13 cellular contexts compared by ENCODE assay signal in genomic region chr5:101424530-101425175, GRCh38.
DNase-seq lines count a peak whose midpoint lies in the region; ATAC-seq and TF ChIP-seq lines count a peak whose summit lies in the region.
"Had no signal": no experiment of that assay in that cellular context is flagged by ENCODE, and none has a peak within 500 bp of the region (broad histone marks: within the 10 kb centered on the region; RNA-seq: fewer than 3 reads in every experiment).

No MANE protein-coding gene starts in this region.

- CTCF ChIA-PET in Panc1 (lab: Charles Lee): no interaction called here
- CTCF ChIA-PET in activated CD4-positive, alpha-beta memory T cell treated with anti-CD3 and anti-CD28 coated beads, Interleukin-2, amount 10 ng/mL, durations not matched to agents 7 days and 5 days (lab: Charles Lee): no interaction called here

- H3K27ac Mint-ChIP-seq in activated CD4-positive, alpha-beta memory T cell treated with anti-CD3 and anti-CD28 coated beads, Interleukin-2, amount 10 ng/mL, durations not matched to agents 7 days and 5 days: no peak overlapping the region
- H3K27ac Mint-ChIP-seq: activated naive CD4-positive, alpha-beta T cell treated with anti-CD3 and anti-CD28 coated beads for 36 hours; naive thymus-derived CD4-positive, alpha-beta T cell had no signal

- no peaks in the 10 kb centered on the region for H3K27me3 ChIP-seq in Panc1 (ENCODE audit: control insufficient read depth, insufficient read depth, low read length)
- no peaks in the 10 kb centered on the region for H3K27me3 ChIP-seq in subcutaneous abdominal adipose tissue (ENCODE audit: control insufficient read depth in 5 of 5, insufficient read depth in 4 of 5, low read length in 5 of 5)

- intact Hi-C loops in Panc1 (cut with micrococcal nuclease; ENCODE audit: unreplicated experiment): no loop called here

- H3K36me3 ChIP-seq in Panc1 (ENCODE audit: control insufficient read depth, insufficient read depth, low read length) (no peaks in the 10 kb centered on the region), subcutaneous abdominal adipose tissue (ENCODE audit: control insufficient read depth in 5 of 5, insufficient read depth in 5 of 5, low read length in 5 of 5) (no peaks in the 10 kb centered on the region)

- no peaks in the 10 kb centered on the region for H3K9me3 Mint-ChIP-seq in activated CD4-positive, alpha-beta memory T cell treated with anti-CD3 and anti-CD28 coated beads, Interleukin-2, amount 10 ng/mL, durations not matched to agents 7 days and 5 days
- H3K9me3 Mint-ChIP-seq: activated naive CD4-positive, alpha-beta T cell treated with anti-CD3 and anti-CD28 coated beads for 36 hours had no signal

- POLR2A ChIA-PET in Panc1 (lab: Charles Lee): interaction anchor here (0.7 kb wide), 1 partner anchor 555 kb away, joined by 4 read pairs; no protein-coding TSS in a partner anchor
- POLR2A ChIA-PET in activated CD4-positive, alpha-beta memory T cell treated with anti-CD3 and anti-CD28 coated beads, Interleukin-2, amount 10 ng/mL, durations not matched to agents 7 days and 5 days (lab: Charles Lee): no interaction called here

- no peaks in the 10 kb centered on the region for H3K4me1 Mint-ChIP-seq in activated CD4-positive, alpha-beta memory T cell treated with anti-CD3 and anti-CD28 coated beads, Interleukin-2, amount 10 ng/mL, durations not matched to agents 7 days and 5 days
- H3K4me1 Mint-ChIP-seq: naive thymus-derived CD4-positive, alpha-beta T cell had no signal

- BruUV-seq in Panc1 (replicated peaks; lab: Mats Ljungman, UMichigan): no TSS peak

- H3K4me3 Mint-ChIP-seq in activated CD4-positive, alpha-beta memory T cell treated with anti-CD3 and anti-CD28 coated beads, Interleukin-2, amount 10 ng/mL, durations not matched to agents 7 days and 5 days: no peak overlapping the region
- H3K4me3 Mint-ChIP-seq: activated naive CD4-positive, alpha-beta T cell treated with anti-CD3 and anti-CD28 coated beads for 36 hours; naive thymus-derived CD4-positive, alpha-beta T cell had no signal

- ATAC-seq in Panc1: no peak
- ATAC-seq: naive thymus-derived CD4-positive, alpha-beta T cell had no signal

- H3K9ac ChIP-seq in subcutaneous abdominal adipose tissue (ENCODE audit: low read length in 5 of 5): no peak overlapping the region

- H3K9me3 ChIP-seq in Panc1 (ENCODE audit: control insufficient read depth, insufficient read depth, low read depth, low read length) (no peaks in the 10 kb centered on the region), subcutaneous abdominal adipose tissue (ENCODE audit: control insufficient read depth in 5 of 5, low read length in 5 of 5) (no peaks in the 10 kb centered on the region)

- H3K4me1 ChIP-seq in Panc1 (ENCODE audit: control insufficient read depth, insufficient read depth, low read length) (no peaks in the 10 kb centered on the region), subcutaneous abdominal adipose tissue (ENCODE audit: control insufficient read depth in 5 of 5, insufficient read depth in 5 of 5, low read length in 5 of 5) (peaks cover 0 to 11% (median 4%) of the 10 kb centered on the region in 5 donors)

- H3K27me3 Mint-ChIP-seq in activated CD4-positive, alpha-beta memory T cell treated with anti-CD3 and anti-CD28 coated beads, Interleukin-2, amount 10 ng/mL, durations not matched to agents 7 days and 5 days: no peaks in the 10 kb centered on the region
- H3K27me3 Mint-ChIP-seq: naive thymus-derived CD4-positive, alpha-beta T cell had no signal

- H3K27ac ChIP-seq in Panc1 (ENCODE audit: low read length): no peak overlapping the region
- peak overlapping the region; percentile 20 for H3K27ac ChIP-seq in subcutaneous abdominal adipose tissue (ENCODE audit: low read depth, low read length)
- H3K27ac ChIP-seq: SK-N-MC had no signal

- H3K36me3 Mint-ChIP-seq in activated CD4-positive, alpha-beta memory T cell treated with anti-CD3 and anti-CD28 coated beads, Interleukin-2, amount 10 ng/mL, durations not matched to agents 7 days and 5 days (ENCODE audit: low read depth): no peaks in the 10 kb centered on the region
- H3K36me3 Mint-ChIP-seq: naive thymus-derived CD4-positive, alpha-beta T cell had no signal

- DNase-seq in ELR (ENCODE audit: low read depth): peak; percentile 62
- DNase-seq in Panc1 (ENCODE audit: low read depth, low spot score): peak; percentile 8
- peak; percentile 8 for DNase-seq in fibroblast of villous mesenchyme (ENCODE audit: low read depth)
- DNase-seq in stimulated activated CD4-positive, alpha-beta T cell treated with anti-CD3 and anti-CD28 coated beads, Interleukin-12 subunit alpha, Interleukin-12 subunit beta, amount 100 ng/mL, for 4 hours: no peak
- DNase-seq in MV-4-11 (lab: John Stamatoyannopoulos, UW): no peak
- DNase-seq in activated CD4-positive, alpha-beta memory T cell treated with anti-CD3 and anti-CD28 coated beads, Interleukin-2, amount 10 ng/mL, durations not matched to agents 7 days and 5 days: no peak
- DNase-seq: activated CD4-positive, alpha-beta T cell treated with anti-CD3 and anti-CD28 coated beads, Interleukin-2, amount 50 U/mL, for 4 hours; activated naive CD4-positive, alpha-beta T cell treated with anti-CD3 and anti-CD28 coated beads for 36 hours; naive thymus-derived CD4-positive, alpha-beta T cell; NCI-H187 treated with DMSO at 0.1 percent for 48 hours; substantia nigra had no signal

- TF ChIP-seq CTCF in Panc1 (IDR thresholded peaks at IDR 0.05) (no peak), fibroblast of villous mesenchyme (IDR thresholded peaks at IDR 0.05; ENCODE audit: insufficient read depth, low read depth, low read length) (no peak)

- in situ Hi-C loops in Panc1 (cut with HindIII; ENCODE audit: low pct_unique_long_range_greater_than_20kb, low sequenced_read_pairs): no loop called here

- H3K4me3 ChIP-seq in Panc1 (ENCODE audit: low read depth in 2 of 2, low read length in 2 of 2): no peak overlapping the region
- H3K4me3 ChIP-seq in fibroblast of villous mesenchyme (ENCODE audit: low read depth, low read length): no peak overlapping the region
- no peak overlapping the region for H3K4me3 ChIP-seq in subcutaneous abdominal adipose tissue (ENCODE audit: low read depth in 1 of 5, low read length in 5 of 5)
- H3K4me3 ChIP-seq: SK-N-MC had no signal

Comparison
In these comparisons a context has a peak if more than half of its experiments do, and no peak if none do; other contexts are left out.
1. DNase-seq: peak in ELR (single experiment), Panc1 (single experiment) and fibroblast of villous mesenchyme (single experiment); none in stimulated activated CD4-positive, alpha-beta T cell treated with anti-CD3 and anti-CD28 coated beads, Interleukin-12 subunit alpha, Interleukin-12 subunit beta, amount 100 ng/mL, for 4 hours (single experiment), MV-4-11 (single experiment) and activated CD4-positive, alpha-beta memory T cell treated with anti-CD3 and anti-CD28 coated beads, Interleukin-2, amount 10 ng/mL, durations not matched to agents 7 days and 5 days (single experiment).